ENCODE assay signal across 17 cellular contexts in the genomic region with DNA sequence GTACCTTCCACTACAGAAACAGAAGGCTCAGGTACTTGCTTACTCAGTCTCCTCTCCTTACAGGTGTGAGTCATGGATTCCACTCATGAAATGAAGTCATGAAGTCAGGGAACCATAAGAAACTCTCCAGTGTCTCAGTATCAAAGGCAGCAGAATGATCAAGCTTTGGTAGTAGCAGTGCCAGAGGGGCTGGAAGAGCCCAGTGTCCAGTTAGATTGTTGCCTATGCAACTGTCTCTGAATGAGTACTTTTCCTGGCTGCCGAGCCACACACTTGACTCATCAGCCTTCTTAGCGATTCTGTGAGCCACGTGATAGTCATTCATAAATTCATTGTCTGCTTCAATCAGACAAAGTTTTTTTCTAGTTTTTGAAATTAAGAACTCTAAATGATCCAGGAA. TPM values are rescaled to one million over a fixed set of nuclear protein-coding genes. Genes with fewer than 3 reads are reported as not detected.
DNase-seq lines count a peak whose midpoint lies in the region; ATAC-seq, FAIRE-seq and TF ChIP-seq lines count a peak whose summit lies in the region.
"Had no signal": no experiment of that assay in that cellular context is flagged by ENCODE, and none has a peak within 500 bp of the region (broad histone marks: within the 10 kb centered on the region; RNA-seq: fewer than 3 reads in every experiment).

No MANE protein-coding gene starts in this region.

- no peaks in the 10 kb centered on the region for H3K36me3 ChIP-seq in bronchial epithelial cell (ENCODE audit: control insufficient read depth, insufficient read depth, low read length)
- H3K36me3 ChIP-seq in CD8-positive, alpha-beta T cell (ENCODE audit: insufficient read depth, low read length): no peaks in the 10 kb centered on the region
- H3K36me3 ChIP-seq: uterus had no signal

- H3K27me3 Mint-ChIP-seq in CD8-positive, alpha-beta T cell (ENCODE audit: low read depth): peaks cover 2% of the 10 kb centered on the region

- no peaks in the 10 kb centered on the region for H3K9me3 ChIP-seq in CD8-positive, alpha-beta T cell (ENCODE audit: low read length)
- H3K9me3 ChIP-seq: uterus had no signal

- no peak for ATAC-seq in CD8-positive, alpha-beta T cell
- ATAC-seq in GM21528 (IDR thresholded peaks at IDR 0.05; ENCODE audit: low FRiP score, unreplicated experiment): no peak

- H3K4me3 Mint-ChIP-seq in CD8-positive, alpha-beta T cell: no peak overlapping the region
- H3K4me3 Mint-ChIP-seq: mesothelial cell of epicardium; T-helper 1 cell treated with Interleukin-12 subunit alpha and Interleukin-12 subunit beta and Interleukin-4 antibody, amounts not matched to agents 30 μg/mL and 1 μg/mL, for 36 hours had no signal

- H3K4me3 ChIP-seq in bronchial epithelial cell (ENCODE audit: low read depth, low read length): no peak overlapping the region
- no peak overlapping the region for H3K4me3 ChIP-seq in CD8-positive, alpha-beta T cell (ENCODE audit: low read depth, low read length)
- H3K4me3 ChIP-seq: dorsolateral prefrontal cortex, uterus had no signal

- H3K4me1 Mint-ChIP-seq in CD8-positive, alpha-beta T cell (ENCODE audit: low read depth): peaks cover 2% of the 10 kb centered on the region
- H3K4me1 Mint-ChIP-seq: mesothelial cell of epicardium had no signal

- H3K27ac ChIP-seq in CD8-positive, alpha-beta T cell (ENCODE audit: low read depth, low read length): no peak overlapping the region
- H3K27ac ChIP-seq: dorsolateral prefrontal cortex, uterus had no signal

- TF ChIP-seq CTCF in bronchial epithelial cell (IDR thresholded peaks at IDR 0.05; ENCODE audit: insufficient read depth, low read length, severe bottlenecking): no peak
- no peak for TF ChIP-seq CTCF in CD8-positive, alpha-beta T cell (IDR thresholded peaks at IDR 0.05)

- POLR2A ChIA-PET in CD8-positive, alpha-beta T cell (lab: Charles Lee): no interaction called here

- peaks cover 8% of the 10 kb centered on the region for H3K9me3 Mint-ChIP-seq in CD8-positive, alpha-beta T cell

- no peaks in the 10 kb centered on the region for H3K27me3 ChIP-seq in bronchial epithelial cell (ENCODE audit: control insufficient read depth, insufficient read depth, low read length)
- H3K27me3 ChIP-seq in CD8-positive, alpha-beta T cell (ENCODE audit: insufficient read depth, low read length): no peaks in the 10 kb centered on the region
- H3K27me3 ChIP-seq: dorsolateral prefrontal cortex, uterus had no signal

- H3K27ac Mint-ChIP-seq in CD8-positive, alpha-beta T cell: no peak overlapping the region
- H3K27ac Mint-ChIP-seq: mesothelial cell of epicardium; T-helper 1 cell treated with Interleukin-12 subunit alpha and Interleukin-12 subunit beta and Interleukin-4 antibody, amounts not matched to agents 30 μg/mL and 1 μg/mL, for 36 hours had no signal

- intact Hi-C loops in CD8-positive, alpha-beta T cell (cut with DNase I, micrococcal nuclease): no loop called here

- DNase-seq in activated T-cell treated with anti-CD3 and anti-CD28 coated beads for 48 hours (ENCODE audit: low read depth) (peak; percentile 34), activated T-cell treated with anti-CD3 and anti-CD28 coated beads for 4 hours (no peak), NCI-H226 (peak; percentile 82), bronchial epithelial cell (ENCODE audit: low read depth) (peak; percentile 95), COLO668 (lab: John Stamatoyannopoulos, UW; ENCODE audit: unreplicated experiment) (no peak)
- peak; percentile 13 for DNase-seq in stimulated activated CD4-positive, alpha-beta T cell treated with anti-CD3 and anti-CD28 coated beads, Interleukin-4, amount 100 ng/mL, for 24 hours
- DNase-seq in CD8-positive, alpha-beta T cell: no peak
- DNase-seq: amygdala, DMS153, dorsolateral prefrontal cortex, NCI-H1092 treated with DMSO at 0.1 percent for 48 hours, NCI-H510A, posterior cingulate gyrus, uterus had no signal

- H3K4me1 ChIP-seq in CD8-positive, alpha-beta T cell (ENCODE audit: insufficient read depth, low read length): no peaks in the 10 kb centered on the region
- H3K4me1 ChIP-seq: uterus had no signal

- no peaks in the 10 kb centered on the region for H3K36me3 Mint-ChIP-seq in CD8-positive, alpha-beta T cell
- H3K36me3 Mint-ChIP-seq: mesothelial cell of epicardium had no signal

- peak; percentile 89 for FAIRE-seq in bronchial epithelial cell (lab: Jason Lieb, UNC)

- CTCF ChIA-PET in CD8-positive, alpha-beta T cell (lab: Charles Lee): no interaction called here

RNA-seq across cellular contexts. Expression of gene DTNBP1, which starts 52.2 kb away (rescaled TPM):
- 6.3 and 11.0 TPM in 2 replicates for total RNA-seq in bronchial epithelial cell
- 10 to 100 TPM; 12.3 to 12.6 TPM for total RNA-seq in CD8-positive, alpha-beta T cell

Comparison
In these comparisons a context has a peak if more than half of its experiments do, and no peak if none do; other contexts are left out.
1. DNase-seq: peak in activated T-cell treated with anti-CD3 and anti-CD28 coated beads for 48 hours (single experiment), NCI-H226 (single experiment), bronchial epithelial cell (single experiment) and stimulated activated CD4-positive, alpha-beta T cell treated with anti-CD3 and anti-CD28 coated beads, Interleukin-4, amount 100 ng/mL, for 24 hours (single experiment); none in activated T-cell treated with anti-CD3 and anti-CD28 coated beads for 4 hours (single experiment), COLO668 (single experiment) and CD8-positive, alpha-beta T cell (0 of 7).